Comparison of ENCODE assay signal across 2 cellular contexts in the genomic region with DNA sequence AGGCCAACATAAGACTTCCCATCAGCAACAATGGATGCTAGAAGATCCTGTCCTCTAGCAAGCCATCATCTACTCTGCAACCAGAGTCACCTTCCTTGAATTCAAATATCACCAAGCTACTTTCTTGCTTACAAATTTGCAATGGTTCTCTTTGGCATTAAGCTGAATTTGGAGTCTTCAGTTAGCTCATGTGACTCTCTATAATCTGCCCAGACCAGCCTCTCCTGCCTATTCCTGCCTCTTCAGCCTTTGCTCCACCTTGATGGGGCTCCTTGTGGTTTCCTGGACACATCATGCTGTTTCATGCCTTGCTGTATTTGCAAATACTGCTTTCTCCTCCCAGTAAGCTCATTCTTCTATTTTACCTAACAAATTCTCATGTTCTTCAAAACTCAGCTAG.
TF ChIP-seq lines count a peak whose summit lies in the region.

No MANE protein-coding gene starts in this region.

TF ChIP-seq in GM23338, 12 proteins besides CTCF, POLR2A, EP300 and RAD21 (continued from another document):
- TF ChIP-seq ZNF462 (CRISPR knock-in tag; IDR thresholded peaks at IDR 0.05) = no peak
- TF ChIP-seq CREB1 (CRISPR knock-in tag; IDR thresholded peaks at IDR 0.05; ENCODE audit: low read depth) = no peak
- TF ChIP-seq, protein P1, sequence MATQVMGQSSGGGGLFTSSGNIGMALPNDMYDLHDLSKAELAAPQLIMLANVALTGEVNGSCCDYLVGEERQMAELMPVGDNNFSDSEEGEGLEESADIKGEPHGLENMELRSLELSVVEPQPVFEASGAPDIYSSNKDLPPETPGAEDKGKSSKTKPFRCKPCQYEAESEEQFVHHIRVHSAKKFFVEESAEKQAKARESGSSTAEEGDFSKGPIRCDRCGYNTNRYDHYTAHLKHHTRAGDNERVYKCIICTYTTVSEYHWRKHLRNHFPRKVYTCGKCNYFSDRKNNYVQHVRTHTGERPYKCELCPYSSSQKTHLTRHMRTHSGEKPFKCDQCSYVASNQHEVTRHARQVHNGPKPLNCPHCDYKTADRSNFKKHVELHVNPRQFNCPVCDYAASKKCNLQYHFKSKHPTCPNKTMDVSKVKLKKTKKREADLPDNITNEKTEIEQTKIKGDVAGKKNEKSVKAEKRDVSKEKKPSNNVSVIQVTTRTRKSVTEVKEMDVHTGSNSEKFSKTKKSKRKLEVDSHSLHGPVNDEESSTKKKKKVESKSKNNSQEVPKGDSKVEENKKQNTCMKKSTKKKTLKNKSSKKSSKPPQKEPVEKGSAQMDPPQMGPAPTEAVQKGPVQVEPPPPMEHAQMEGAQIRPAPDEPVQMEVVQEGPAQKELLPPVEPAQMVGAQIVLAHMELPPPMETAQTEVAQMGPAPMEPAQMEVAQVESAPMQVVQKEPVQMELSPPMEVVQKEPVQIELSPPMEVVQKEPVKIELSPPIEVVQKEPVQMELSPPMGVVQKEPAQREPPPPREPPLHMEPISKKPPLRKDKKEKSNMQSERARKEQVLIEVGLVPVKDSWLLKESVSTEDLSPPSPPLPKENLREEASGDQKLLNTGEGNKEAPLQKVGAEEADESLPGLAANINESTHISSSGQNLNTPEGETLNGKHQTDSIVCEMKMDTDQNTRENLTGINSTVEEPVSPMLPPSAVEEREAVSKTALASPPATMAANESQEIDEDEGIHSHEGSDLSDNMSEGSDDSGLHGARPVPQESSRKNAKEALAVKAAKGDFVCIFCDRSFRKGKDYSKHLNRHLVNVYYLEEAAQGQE (IDR thresholded peaks at IDR 0.05; ENCODE audit: unreplicated experiment) = no peak
- TF ChIP-seq EZH2 (IDR thresholded peaks at IDR 0.05; ENCODE audit: low read depth, unreplicated experiment) = no peak
- TF ChIP-seq STAT1 (IDR thresholded peaks at IDR 0.05; ENCODE audit: unreplicated experiment) = no peak
- no peak for TF ChIP-seq POLR2AphosphoS5 (IDR thresholded peaks at IDR 0.05; ENCODE audit: low read depth)
- no peak for TF ChIP-seq ZNF114 (CRISPR knock-in tag; IDR thresholded peaks at IDR 0.05)

TF ChIP-seq in WTC11, 78 proteins besides CTCF, POLR2A, EP300 and RAD21 (continued from another document):
- TF ChIP-seq ARID4B (CRISPR knock-in tag; IDR thresholded peaks at IDR 0.05; ENCODE audit: borderline replicate concordance) (no peak), ZNF263 (CRISPR knock-in tag; IDR thresholded peaks at IDR 0.05; ENCODE audit: low read depth) (no peak), FOXK1 (CRISPR knock-in tag; IDR thresholded peaks at IDR 0.05) (no peak)
- TF ChIP-seq, protein P2, sequence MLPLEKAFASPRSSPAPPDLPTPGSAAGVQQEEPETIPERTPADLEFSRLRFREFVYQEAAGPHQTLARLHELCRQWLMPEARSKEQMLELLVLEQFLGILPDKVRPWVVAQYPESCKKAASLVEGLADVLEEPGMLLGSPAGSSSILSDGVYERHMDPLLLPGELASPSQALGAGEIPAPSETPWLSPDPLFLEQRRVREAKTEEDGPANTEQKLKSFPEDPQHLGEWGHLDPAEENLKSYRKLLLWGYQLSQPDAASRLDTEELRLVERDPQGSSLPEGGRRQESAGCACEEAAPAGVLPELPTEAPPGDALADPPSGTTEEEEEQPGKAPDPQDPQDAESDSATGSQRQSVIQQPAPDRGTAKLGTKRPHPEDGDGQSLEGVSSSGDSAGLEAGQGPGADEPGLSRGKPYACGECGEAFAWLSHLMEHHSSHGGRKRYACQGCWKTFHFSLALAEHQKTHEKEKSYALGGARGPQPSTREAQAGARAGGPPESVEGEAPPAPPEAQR (CRISPR knock-in tag; IDR thresholded peaks at IDR 0.05) = no peak
- TF ChIP-seq, protein P3, sequence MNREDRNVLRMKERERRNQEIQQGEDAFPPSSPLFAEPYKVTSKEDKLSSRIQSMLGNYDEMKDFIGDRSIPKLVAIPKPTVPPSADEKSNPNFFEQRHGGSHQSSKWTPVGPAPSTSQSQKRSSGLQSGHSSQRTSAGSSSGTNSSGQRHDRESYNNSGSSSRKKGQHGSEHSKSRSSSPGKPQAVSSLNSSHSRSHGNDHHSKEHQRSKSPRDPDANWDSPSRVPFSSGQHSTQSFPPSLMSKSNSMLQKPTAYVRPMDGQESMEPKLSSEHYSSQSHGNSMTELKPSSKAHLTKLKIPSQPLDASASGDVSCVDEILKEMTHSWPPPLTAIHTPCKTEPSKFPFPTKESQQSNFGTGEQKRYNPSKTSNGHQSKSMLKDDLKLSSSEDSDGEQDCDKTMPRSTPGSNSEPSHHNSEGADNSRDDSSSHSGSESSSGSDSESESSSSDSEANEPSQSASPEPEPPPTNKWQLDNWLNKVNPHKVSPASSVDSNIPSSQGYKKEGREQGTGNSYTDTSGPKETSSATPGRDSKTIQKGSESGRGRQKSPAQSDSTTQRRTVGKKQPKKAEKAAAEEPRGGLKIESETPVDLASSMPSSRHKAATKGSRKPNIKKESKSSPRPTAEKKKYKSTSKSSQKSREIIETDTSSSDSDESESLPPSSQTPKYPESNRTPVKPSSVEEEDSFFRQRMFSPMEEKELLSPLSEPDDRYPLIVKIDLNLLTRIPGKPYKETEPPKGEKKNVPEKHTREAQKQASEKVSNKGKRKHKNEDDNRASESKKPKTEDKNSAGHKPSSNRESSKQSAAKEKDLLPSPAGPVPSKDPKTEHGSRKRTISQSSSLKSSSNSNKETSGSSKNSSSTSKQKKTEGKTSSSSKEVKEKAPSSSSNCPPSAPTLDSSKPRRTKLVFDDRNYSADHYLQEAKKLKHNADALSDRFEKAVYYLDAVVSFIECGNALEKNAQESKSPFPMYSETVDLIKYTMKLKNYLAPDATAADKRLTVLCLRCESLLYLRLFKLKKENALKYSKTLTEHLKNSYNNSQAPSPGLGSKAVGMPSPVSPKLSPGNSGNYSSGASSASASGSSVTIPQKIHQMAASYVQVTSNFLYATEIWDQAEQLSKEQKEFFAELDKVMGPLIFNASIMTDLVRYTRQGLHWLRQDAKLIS (CRISPR knock-in tag; IDR thresholded peaks at IDR 0.05; ENCODE audit: borderline replicate concordance) = no peak
